ENCODE assay signal across 9 cellular contexts in genomic region chr13:20192470-20193141, GRCh38. TPM values are rescaled to one million over a fixed set of nuclear protein-coding genes. Genes with fewer than 3 reads are reported as not detected.
DNase-seq lines count a peak whose midpoint lies in the region; ATAC-seq and TF ChIP-seq lines count a peak whose summit lies in the region.
"Had no signal": no experiment of that assay in that cellular context is flagged by ENCODE, and none has a peak within 500 bp of the region (broad histone marks: within the 10 kb centered on the region; RNA-seq: fewer than 3 reads in every experiment).

Gene GJB2, minus strand, starts transcription at chr13:20192938. Its CDS starts 3,357 bp downstream, at chr13:20189581.

- H3F3A ChIP-seq in GM23338 (replicated peaks; ENCODE audit: low read depth): peaks cover 11% of the 10 kb centered on the region; the same call in 1 of the 2 replicates

- H3K27me3 ChIP-seq in GM23338 (ENCODE audit: insufficient read depth) (peaks cover 96% of the 10 kb centered on the region), heart left ventricle (peaks cover 22 to 63% (median 30%) of the 10 kb centered on the region in 9 donors)

- peaks cover 18% of the 10 kb centered on the region for H4K20me1 ChIP-seq in GM23338 (replicated peaks; ENCODE audit: insufficient read depth)

- H3K4me1 Mint-ChIP-seq in GM23338: peaks cover 18% of the 10 kb centered on the region

- H3K4me2 ChIP-seq in GM23338: peak within 1 kb of the TSS; percentile 96

- H3K4me1 ChIP-seq in GM23338 (ENCODE audit: insufficient read depth) (peaks cover 19% of the 10 kb centered on the region), heart left ventricle (peaks cover 5 to 30% (median 19%) of the 10 kb centered on the region in 12 donors)

- H3K4me3 Mint-ChIP-seq in GM23338: peak within 1 kb of the TSS; percentile 74

- ATAC-seq in GM23338 (peak; percentile 40), heart left ventricle (peak in 2 of 4 donors; percentile 11 to 30), GM18873 (IDR thresholded peaks at IDR 0.05; ENCODE audit: low FRiP score, unreplicated experiment) (no peak), GM21390 (IDR thresholded peaks at IDR 0.05; ENCODE audit: unreplicated experiment) (no peak)

- H3K9me3 ChIP-seq in heart left ventricle: no peaks in the 10 kb centered on the region
- H3K9me3 ChIP-seq: SJSA1 had no signal

- H3K27ac ChIP-seq in GM23338 (ENCODE audit: low read depth): no peak within 1 kb of the TSS
- peak within 1 kb of the TSS; percentile 58; the same call in 1 of the 2 replicates for H3K27ac ChIP-seq in VCaP
- H3K27ac ChIP-seq in heart left ventricle: no peak within 1 kb of the TSS
- H3K27ac ChIP-seq: SJSA1 had no signal

- TF ChIP-seq CTCF in GM23338 (conservative IDR thresholded peaks at IDR 0.05; ENCODE audit: low read depth in 2 of 2) (no peak), VCaP (conservative IDR thresholded peaks at IDR 0.05) (no peak), heart left ventricle (IDR thresholded peaks at IDR 0.05) (no peak), retinal pigment epithelial cell (conservative IDR thresholded peaks at IDR 0.05; ENCODE audit: low read depth, low read length) (no peak)

- intact Hi-C loops in heart left ventricle (cut with DNase I): loop anchor here in 4 of 10 donors (2.0 to 10.0 kb wide), 4 partner anchors 292 to 732 kb away; no protein-coding TSS in a partner anchor
- intact Hi-C loops in posterior vena cava (cut with DNase I): no loop called here

- no peaks in the 10 kb centered on the region for H3K79me2 ChIP-seq in GM23338 (replicated peaks; ENCODE audit: insufficient read depth)

- H3K36me3 ChIP-seq in GM23338 (ENCODE audit: insufficient read depth): no peaks in the 10 kb centered on the region; the same call in 1 of the 2 replicates
- no peaks in the 10 kb centered on the region for H3K36me3 ChIP-seq in heart left ventricle
- H3K36me3 ChIP-seq: SJSA1 had no signal

- H3K27ac Mint-ChIP-seq in GM23338: no peak within 1 kb of the TSS

- H3K9me2 ChIP-seq in GM23338 (ENCODE audit: insufficient read depth): no peaks in the 10 kb centered on the region

- H3K36me3 Mint-ChIP-seq in GM23338 (ENCODE audit: low read depth): no peaks in the 10 kb centered on the region

- H3K4me3 ChIP-seq in GM23338 (peak within 1 kb of the TSS; percentile 69), heart left ventricle (peak within 1 kb of the TSS; percentile 49 to 72 (median 59)), retinal pigment epithelial cell (ENCODE audit: low read length) (peak within 1 kb of the TSS; percentile 49)
- H3K4me3 ChIP-seq: SJSA1 had no signal

- no peak for TF ChIP-seq POLR2A in heart left ventricle (IDR thresholded peaks at IDR 0.05)

- DNase-seq in GM23338 (ENCODE audit: low spot score) (peak; percentile 43), heart left ventricle (no peak), retinal pigment epithelial cell (ENCODE audit: low read depth) (no peak), posterior vena cava (ENCODE audit: low spot score) (no peak)
- no peak for DNase-seq in activated effector memory CD4-positive, alpha-beta T cell treated with Interleukin-2 at 50 U/mL for 16 hours

- H2AFZ ChIP-seq in GM23338: peak within 1 kb of the TSS; percentile 95

- no peaks in the 10 kb centered on the region for H3K9me3 Mint-ChIP-seq in GM23338

- WGBS in heart left ventricle, 4 donors: 0 to 1% (median 1%) methylated on average over 1 to 91 of the region's 91 CpGs

- H3K27me3 Mint-ChIP-seq in GM23338 (ENCODE audit: insufficient read depth, low read depth, poor library complexity): peaks cover 78% of the 10 kb centered on the region

TF ChIP-seq in GM23338, 12 proteins besides CTCF, POLR2A, EP300 and RAD21:
- TF ChIP-seq CREB1 (CRISPR knock-in tag; IDR thresholded peaks at IDR 0.05; ENCODE audit: low read depth): no peak
- no peak for TF ChIP-seq ZNF462 (CRISPR knock-in tag; IDR thresholded peaks at IDR 0.05)
- peak; percentile 36 for TF ChIP-seq EZH2phosphoT487 (IDR thresholded peaks at IDR 0.05; ENCODE audit: unreplicated experiment)
- no peak for TF ChIP-seq REST (IDR thresholded peaks at IDR 0.05; ENCODE audit: unreplicated experiment)
- TF ChIP-seq JUNB (IDR thresholded peaks at IDR 0.05; ENCODE audit: unreplicated experiment): no peak
TF ChIP-seq in GM23338: peak in this region for 1.

RNA-seq across cellular contexts. Expression of gene GJB2, which starts in this region (rescaled TPM):
- total RNA-seq in GM23338 (2014; rRNA removed; shearing (Covaris generic)): not detected in 2 replicates
- polyA plus RNA-seq in GM23338 (2016; fragmentation: Nextera tagmentation; extraction: Ambion mirVana) (not detected in 2 replicates), heart left ventricle (under 1 TPM; 0.30 to 0.62 TPM)
- total RNA-seq in heart left ventricle (1 to 10 TPM in 1 of 9 donors, under 1 TPM in 7, not detected in 1; 0.10 to 2.0 (median 0.22) TPM), posterior vena cava (under 1 TPM; 0.14 to 0.32 TPM)
- total RNA-seq: SJSA1 had no signal

Comparison
In these comparisons a context has a peak if more than half of its experiments do, and no peak if none do; other contexts are left out.
1. Peak in DNase-seq, ATAC-seq, H3K4me3 ChIP-seq and H3K4me2 ChIP-seq in GM23338; RNA of the gene not detected or under 1 TPM.